In the genomic region with DNA sequence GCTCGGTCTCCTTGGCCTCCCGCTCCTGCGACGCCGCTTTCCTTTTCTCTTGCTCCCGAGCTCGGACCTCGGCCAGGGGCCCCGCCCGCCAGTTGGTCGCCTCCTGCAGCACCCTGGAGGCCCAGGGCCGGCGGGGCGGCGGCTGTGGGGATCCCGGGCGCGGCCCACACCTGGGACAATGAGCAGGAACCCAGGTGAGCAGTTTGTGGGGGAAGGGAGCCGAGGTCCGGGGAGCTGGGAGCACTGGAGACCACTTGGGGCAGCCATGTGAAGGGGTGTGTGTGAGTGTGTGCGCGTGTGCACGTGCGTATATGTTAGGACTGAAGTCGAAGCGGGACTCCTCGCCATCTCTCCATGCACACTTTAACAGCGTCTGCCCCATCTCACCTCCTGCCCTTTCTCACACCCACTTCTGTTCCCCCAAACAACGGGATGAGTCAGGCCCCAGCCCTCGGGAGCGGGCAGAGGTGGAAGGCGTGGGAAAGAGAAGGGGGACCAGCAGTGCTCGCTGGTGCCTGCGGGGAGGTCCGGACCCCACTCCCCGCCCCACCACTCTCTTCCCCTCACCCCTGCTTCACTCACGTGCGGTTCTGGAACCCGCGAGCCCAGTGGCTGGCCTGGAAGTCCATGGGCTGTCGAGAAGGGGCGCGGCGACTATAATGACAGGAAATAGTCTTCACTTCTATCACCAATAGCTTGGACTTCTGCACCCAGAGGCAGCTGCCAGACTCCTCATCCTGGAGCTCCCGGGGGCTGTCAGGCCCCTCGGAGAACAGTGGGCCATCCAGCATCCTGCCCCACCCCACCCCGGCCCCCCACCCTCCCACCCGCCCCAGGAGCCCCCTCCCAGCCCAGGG, we compare ENCODE assay signal across 6 cellular contexts. TPM values are rescaled to one million over a fixed set of nuclear protein-coding genes. Genes with fewer than 3 reads are reported as not detected.
DNase-seq lines count a peak whose midpoint lies in the region; ATAC-seq and TF ChIP-seq lines count a peak whose summit lies in the region.

No MANE protein-coding gene starts in this region.

- H3K27me3 ChIP-seq in Caco-2 (replicated peaks; ENCODE audit: control insufficient read depth, insufficient read depth, low read length) (no peaks in the 10 kb centered on the region), body of pancreas (no peaks in the 10 kb centered on the region)

- H3K9me3 Mint-ChIP-seq in Caco-2 (ENCODE audit: unreplicated experiment) = no peaks in the 10 kb centered on the region
- no peaks in the 10 kb centered on the region for H3K9me3 Mint-ChIP-seq in nephron progenitor cell

- peaks cover 32% of the 10 kb centered on the region for H3K4me1 Mint-ChIP-seq in Caco-2 (ENCODE audit: low read depth, unreplicated experiment)
- H3K4me1 Mint-ChIP-seq in nephron progenitor cell = peaks cover 35% of the 10 kb centered on the region

- POLR2A ChIA-PET in Caco-2 (lab: Charles Lee) = interaction anchor here (0.6 to 1.9 kb wide), 5 partner anchors 11 to 147 kb away, joined by 3 to 9 read pairs (median 7); a partner anchor contains a TSS

- H3K36me3 Mint-ChIP-seq in Caco-2 (ENCODE audit: insufficient read depth, unreplicated experiment) = peaks cover 28% of the 10 kb centered on the region
- peaks cover 24% of the 10 kb centered on the region for H3K36me3 Mint-ChIP-seq in nephron progenitor cell (ENCODE audit: low read depth)

- CTCF ChIA-PET in Caco-2 (lab: Charles Lee) = interaction anchor here (0.5 to 6.3 kb wide), 12 partner anchors 11 to 146 kb away, joined by 3 to 90 read pairs (median 8); a partner anchor contains a TSS

- BruUV-seq in Caco-2 (replicated peaks; lab: Mats Ljungman, UMichigan) = TSS peak; percentile 24

- H3K27ac Mint-ChIP-seq in Caco-2 (ENCODE audit: unreplicated experiment) (no peak overlapping the region), nephron progenitor cell (no peak overlapping the region)

- H3K4me3 Mint-ChIP-seq in Caco-2 (ENCODE audit: unreplicated experiment) = peak overlapping the region; percentile 91
- H3K4me3 Mint-ChIP-seq in nephron progenitor cell = peak overlapping the region; percentile 72

- peak; percentile 38 to 70 for DNase-seq in Caco-2
- DNase-seq in body of pancreas = peak in 1 of 4 donors; percentile 45
- DNase-seq in nephron progenitor cell = no peak
- no peak for DNase-seq in DMS153 treated with DMSO at 0.1 percent for 48 hours (lab: John Stamatoyannopoulos, UW; ENCODE audit: unreplicated experiment)

- H3K4me3 ChIP-seq in Caco-2 (ENCODE audit: low read depth, low read length) (peak overlapping the region; percentile 49), body of pancreas (peak overlapping the region; percentile 18 to 50)

- TF ChIP-seq POLR2A in body of pancreas (IDR thresholded peaks at IDR 0.05) = no peak

- H3K4me1 ChIP-seq in Caco-2 = peaks cover 26% of the 10 kb centered on the region
- H3K4me1 ChIP-seq in body of pancreas = peaks cover 37% of the 10 kb centered on the region

- no peaks in the 10 kb centered on the region for H3K9me3 ChIP-seq in Caco-2
- H3K9me3 ChIP-seq in body of pancreas = no peaks in the 10 kb centered on the region

- H3K27ac ChIP-seq in body of pancreas = no peak overlapping the region

- intact Hi-C loops in Caco-2 (cut with micrococcal nuclease; ENCODE audit: unreplicated experiment) (loop anchor here (5.0 kb wide), 1 partner anchor 61 kb away; no protein-coding TSS in a partner anchor), body of pancreas (cut with DNase I) (no loop called here)

- H3K27me3 Mint-ChIP-seq in Caco-2 (ENCODE audit: insufficient read depth, unreplicated experiment) (no peaks in the 10 kb centered on the region), nephron progenitor cell (ENCODE audit: low read depth, poor library complexity) (peaks cover 68% of the 10 kb centered on the region)

- 1% methylated on average over 28 to 46 of the region's 48 CpGs for WGBS in body of pancreas, 2 donors

- H3K36me3 ChIP-seq in Caco-2 (ENCODE audit: control insufficient read depth, insufficient read depth, low read length) = no peaks in the 10 kb centered on the region; the same call in 1 of the 2 replicates
- H3K36me3 ChIP-seq in body of pancreas (replicated peaks in 1 of 2; ENCODE audit: insufficient read depth in 1 of 2, low read depth in 2 of 2) = peaks cover 0 to 8% of the 10 kb centered on the region in 2 donors

- TF ChIP-seq CTCF in Caco-2 (IDR thresholded peaks at IDR 0.05; ENCODE audit: insufficient read depth in 1 of 2, low read depth in 1 of 2, low read length in 1 of 2, severe bottlenecking in 1 of 2, unreplicated experiment in 1 of 2) (no peak), body of pancreas (IDR thresholded peaks at IDR 0.05) (no peak), nephron progenitor cell (IDR thresholded peaks at IDR 0.05) (no peak)

- peak; percentile 11 for ATAC-seq in HG03108 (IDR thresholded peaks at IDR 0.05; ENCODE audit: unreplicated experiment)
- no peak for ATAC-seq in body of pancreas
- no peak for ATAC-seq in GM18519 (IDR thresholded peaks at IDR 0.05; ENCODE audit: low FRiP score, unreplicated experiment)

RNA-seq across cellular contexts. Expression of a gene that starts 0.5 kb away (rescaled TPM):
- 1.7 and 1.9 TPM in 2 replicates for total RNA-seq in Caco-2 (2022)
- under 1 TPM in 1 of 2 donors, not detected in 1; 0.66 TPM for total RNA-seq in body of pancreas

RNA-seq across cellular contexts. Expression of a gene that starts 19.9 kb away (rescaled TPM):
- 60.3 and 61.4 TPM in 2 replicates for total RNA-seq in Caco-2 (2022)
- 10 to 100 TPM; 25.4 to 26.4 TPM for total RNA-seq in body of pancreas

RNA-seq across cellular contexts. Expression of a gene that starts 20.6 kb away (rescaled TPM):
- 0.63 TPM in 1 of 2 replicates, not detected in the other for total RNA-seq in Caco-2 (2022)
- not detected for total RNA-seq in body of pancreas

RNA-seq across cellular contexts. Expression of a gene that starts 27.2 kb away (rescaled TPM):
- total RNA-seq in Caco-2 (2022) (4.2 and 4.4 TPM in 2 replicates), body of pancreas (1 to 10 TPM in 1 of 2 donors, not detected in 1; 1.3 TPM)

RNA-seq across cellular contexts. Expression of a gene that starts 41.4 kb away (rescaled TPM):
- 249 and 257 TPM in 2 replicates for total RNA-seq in Caco-2 (2022)
- 10 to 100 TPM; 22.3 to 24.1 TPM for total RNA-seq in body of pancreas

Comparison
In these comparisons a context has a peak if more than half of its experiments do, and no peak if none do; other contexts are left out.
1. DNase-seq: peak in Caco-2 (2 of 2); none in nephron progenitor cell (single experiment) and DMS153 treated with DMSO at 0.1 percent for 48 hours (single experiment).